Comparison of ENCODE assay signal across 28 cellular contexts in genomic region chr9:76528056-76528455, GRCh38.
"Had no signal": no experiment of that assay in that cellular context is flagged by ENCODE, and none has a peak within 500 bp of the region (broad histone marks: within the 10 kb centered on the region; RNA-seq: fewer than 3 reads in every experiment).

No MANE protein-coding gene starts in this region.

- H3K4me3 Mint-ChIP-seq: activated CD4-positive, alpha-beta T cell treated with anti-CD3 and anti-CD28 coated beads, Interleukin-2, amount 10 ng/mL, durations not matched to agents 7 days and 5 days; activated CD8-positive, alpha-beta T cell treated with anti-CD3 and anti-CD28 coated beads, Interleukin-2, amount 10 ng/mL, durations not matched to agents 7 days and 5 days; activated naive CD4-positive, alpha-beta T cell treated with anti-CD3 and anti-CD28 coated beads, Interleukin-2, amount 50 U/mL, for 24 hours; mesothelial cell of epicardium; naive thymus-derived CD8-positive, alpha-beta T cell; neural progenitor cell; stimulated activated memory B cell treated with anti-CD40 and anti-IgM and Interleukin-4, amounts not matched to agents 10 μg/mL and 1 μg/mL and 100 μg/mL, for 72 hours; T-helper 2 cell treated with Interferon-gamma antibody and Interleukin-4, amounts not matched to agents 5 μg/mL and 100 μg/mL, for 36 hours had no signal

- ATAC-seq: activated CD8-positive, alpha-beta T cell treated with anti-CD3 and anti-CD28 coated beads, Interleukin-2, amount 10 ng/mL, durations not matched to agents 7 days and 5 days; esophagus mucosa; naive thymus-derived CD8-positive, alpha-beta T cell; right lobe of liver; stimulated activated memory B cell treated with anti-CD40 and anti-IgM and Interleukin-4, amounts not matched to agents 10 μg/mL and 1 μg/mL and 100 μg/mL, for 72 hours had no signal

- DNase-seq: activated CD4-positive, alpha-beta T cell treated with anti-CD3 and anti-CD28 coated beads, Interleukin-2, amount 10 ng/mL, durations not matched to agents 7 days and 5 days; activated CD4-positive, CD25-positive, alpha-beta regulatory T cell treated with anti-CD3 and anti-CD28 coated beads, Interleukin-2, amount 50 U/mL, for 72 hours; activated CD8-positive, alpha-beta T cell treated with anti-CD3 and anti-CD28 coated beads, Interleukin-2, amount 10 ng/mL, durations not matched to agents 7 days and 5 days; activated gamma-delta T cell treated with Interleukin-2 at 50 U/mL for 16 hours; activated T-cell treated with anti-CD3 and anti-CD28 coated beads, Interleukin-2, amount 50 U/mL, for 1 hour; brain microvascular endothelial cell; caudate nucleus; dermis blood vessel endothelial cell; effector CD8-positive, alpha-beta T cell; hippocampal formation; kidney glomerular epithelial cell; left ventricle myocardium inferior; mammary epithelial cell; naive thymus-derived CD8-positive, alpha-beta T cell; right lobe of liver; stimulated activated CD4-positive, alpha-beta T cell treated with anti-CD3 and anti-CD28 coated beads, Interleukin-2, amount 100 ng/mL, for 24 hours; stomach; uterus had no signal

- H3K36me3 ChIP-seq: ascending aorta, brain microvascular endothelial cell, left ventricle myocardium inferior, neural progenitor cell, right lobe of liver, stomach, suprapubic skin, tibial nerve, uterus had no signal

- H3K36me3 Mint-ChIP-seq: activated naive CD4-positive, alpha-beta T cell treated with anti-CD3 and anti-CD28 coated beads, Interleukin-2, amount 50 U/mL, for 24 hours; mesothelial cell of epicardium; naive thymus-derived CD8-positive, alpha-beta T cell; neural progenitor cell; stimulated activated memory B cell treated with anti-CD40 and anti-IgM and Interleukin-4, amounts not matched to agents 10 μg/mL and 1 μg/mL and 100 μg/mL, for 72 hours had no signal

- H3K27ac Mint-ChIP-seq: activated CD4-positive, alpha-beta T cell treated with anti-CD3 and anti-CD28 coated beads, Interleukin-2, amount 10 ng/mL, durations not matched to agents 7 days and 5 days; activated CD8-positive, alpha-beta T cell treated with anti-CD3 and anti-CD28 coated beads, Interleukin-2, amount 10 ng/mL, durations not matched to agents 7 days and 5 days; activated naive CD4-positive, alpha-beta T cell treated with anti-CD3 and anti-CD28 coated beads, Interleukin-2, amount 50 U/mL, for 24 hours; mesothelial cell of epicardium; naive thymus-derived CD8-positive, alpha-beta T cell; neural progenitor cell; stimulated activated memory B cell treated with anti-CD40 and anti-IgM and Interleukin-4, amounts not matched to agents 10 μg/mL and 1 μg/mL and 100 μg/mL, for 72 hours; T-helper 2 cell treated with Interferon-gamma antibody and Interleukin-4, amounts not matched to agents 5 μg/mL and 100 μg/mL, for 36 hours had no signal

- H3K4me3 ChIP-seq: ascending aorta, left ventricle myocardium inferior, neural progenitor cell, right lobe of liver, skin epidermis, stomach, suprapubic skin, tibial nerve, uterus had no signal

- H3K4me1 Mint-ChIP-seq: activated naive CD4-positive, alpha-beta T cell treated with anti-CD3 and anti-CD28 coated beads, Interleukin-2, amount 50 U/mL, for 24 hours; stimulated activated memory B cell treated with anti-CD40 and anti-IgM and Interleukin-4, amounts not matched to agents 10 μg/mL and 1 μg/mL and 100 μg/mL, for 72 hours had no signal

- H3K9me3 Mint-ChIP-seq: activated naive CD4-positive, alpha-beta T cell treated with anti-CD3 and anti-CD28 coated beads, Interleukin-2, amount 50 U/mL, for 24 hours; mesothelial cell of epicardium; neural progenitor cell; stimulated activated memory B cell treated with anti-CD40 and anti-IgM and Interleukin-4, amounts not matched to agents 10 μg/mL and 1 μg/mL and 100 μg/mL, for 72 hours; T-helper 2 cell treated with Interferon-gamma antibody and Interleukin-4, amounts not matched to agents 5 μg/mL and 100 μg/mL, for 36 hours had no signal

- H3K27me3 Mint-ChIP-seq: activated CD4-positive, alpha-beta T cell treated with anti-CD3 and anti-CD28 coated beads, Interleukin-2, amount 10 ng/mL, durations not matched to agents 7 days and 5 days; stimulated activated memory B cell treated with anti-CD40 and anti-IgM and Interleukin-4, amounts not matched to agents 10 μg/mL and 1 μg/mL and 100 μg/mL, for 72 hours had no signal

- H3K27me3 ChIP-seq: ascending aorta, brain microvascular endothelial cell, neural progenitor cell, right lobe of liver, stomach, suprapubic skin, tibial nerve, uterus had no signal
